In genomic region chr16:30355144-30355953, GRCh38 we compare ENCODE assay signal across 2 cellular contexts.
A peak's percentile ranks its signal among the peaks of the same experiment; 100 is the strongest.
TF ChIP-seq lines count a peak whose summit lies in the region.

TSS of gene CD2BP2 (minus strand) at chr16:30355308. CDS start at chr16:30354681, 627 bp downstream.

TF ChIP-seq in HEK293, 187 proteins besides CTCF, POLR2A, EP300 and RAD21 (continued from another document and continues in another):
- TF ChIP-seq BCL11A (tag by site-specific recombination; IDR thresholded peaks at IDR 0.05; ENCODE audit: low read depth) (peak; percentile 99), ZFHX2 (tag by site-specific recombination; conservative IDR thresholded peaks at IDR 0.05) (peak; percentile 93), HOXD13 (CRISPR knock-in tag; IDR thresholded peaks at IDR 0.05; ENCODE audit: borderline replicate concordance) (no peak), ZXDB (tag by site-specific recombination; IDR thresholded peaks at IDR 0.05) (peak; percentile 92), YY1 (tag by site-specific recombination; IDR thresholded peaks at IDR 0.05) (peak; percentile 89), ELK4 (IDR thresholded peaks at IDR 0.05; ENCODE audit: borderline replicate concordance, low read depth, low read length) (peak; percentile 60; the same call in 1 of the 2 replicates), GLIS2 (tag by site-specific recombination; IDR thresholded peaks at IDR 0.05) (peak; percentile 21; the same call in 1 of the 2 replicates), INSM2 (tag by site-specific recombination; IDR thresholded peaks at IDR 0.05) (peak; percentile 98), ZNF629 (tag by site-specific recombination; IDR thresholded peaks at IDR 0.05) (peak; percentile 98), HIC1 (tag by site-specific recombination; IDR thresholded peaks at IDR 0.05) (0 out of 2 replicates have a peak, but pooled peaks have one; percentile 74), ZNF366 (tag by site-specific recombination; conservative IDR thresholded peaks at IDR 0.05) (peak; percentile 83), KLF10 (tag by site-specific recombination; IDR thresholded peaks at IDR 0.05) (peak; percentile 86), ZEB2 (tag by site-specific recombination; IDR thresholded peaks at IDR 0.05) (peak; percentile 87), KLF1 (tag by site-specific recombination; IDR thresholded peaks at IDR 0.05) (peak; percentile 13), ZNF561 (tag by site-specific recombination; IDR thresholded peaks at IDR 0.05; ENCODE audit: borderline replicate concordance) (peak; percentile 75)
- TF ChIP-seq, protein P1, sequence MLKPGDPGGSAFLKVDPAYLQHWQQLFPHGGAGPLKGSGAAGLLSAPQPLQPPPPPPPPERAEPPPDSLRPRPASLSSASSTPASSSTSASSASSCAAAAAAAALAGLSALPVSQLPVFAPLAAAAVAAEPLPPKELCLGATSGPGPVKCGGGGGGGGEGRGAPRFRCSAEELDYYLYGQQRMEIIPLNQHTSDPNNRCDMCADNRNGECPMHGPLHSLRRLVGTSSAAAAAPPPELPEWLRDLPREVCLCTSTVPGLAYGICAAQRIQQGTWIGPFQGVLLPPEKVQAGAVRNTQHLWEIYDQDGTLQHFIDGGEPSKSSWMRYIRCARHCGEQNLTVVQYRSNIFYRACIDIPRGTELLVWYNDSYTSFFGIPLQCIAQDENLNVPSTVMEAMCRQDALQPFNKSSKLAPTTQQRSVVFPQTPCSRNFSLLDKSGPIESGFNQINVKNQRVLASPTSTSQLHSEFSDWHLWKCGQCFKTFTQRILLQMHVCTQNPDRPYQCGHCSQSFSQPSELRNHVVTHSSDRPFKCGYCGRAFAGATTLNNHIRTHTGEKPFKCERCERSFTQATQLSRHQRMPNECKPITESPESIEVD (tag by site-specific recombination; IDR thresholded peaks at IDR 0.05), result no peak
- TF ChIP-seq, protein P2, sequence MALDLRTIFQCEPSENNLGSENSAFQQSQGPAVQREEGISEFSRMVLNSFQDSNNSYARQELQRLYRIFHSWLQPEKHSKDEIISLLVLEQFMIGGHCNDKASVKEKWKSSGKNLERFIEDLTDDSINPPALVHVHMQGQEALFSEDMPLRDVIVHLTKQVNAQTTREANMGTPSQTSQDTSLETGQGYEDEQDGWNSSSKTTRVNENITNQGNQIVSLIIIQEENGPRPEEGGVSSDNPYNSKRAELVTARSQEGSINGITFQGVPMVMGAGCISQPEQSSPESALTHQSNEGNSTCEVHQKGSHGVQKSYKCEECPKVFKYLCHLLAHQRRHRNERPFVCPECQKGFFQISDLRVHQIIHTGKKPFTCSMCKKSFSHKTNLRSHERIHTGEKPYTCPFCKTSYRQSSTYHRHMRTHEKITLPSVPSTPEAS (tag by site-specific recombination; IDR thresholded peaks at IDR 0.05), result peak; percentile 32; the same call in 1 of the 2 replicates
- TF ChIP-seq, protein P3, sequence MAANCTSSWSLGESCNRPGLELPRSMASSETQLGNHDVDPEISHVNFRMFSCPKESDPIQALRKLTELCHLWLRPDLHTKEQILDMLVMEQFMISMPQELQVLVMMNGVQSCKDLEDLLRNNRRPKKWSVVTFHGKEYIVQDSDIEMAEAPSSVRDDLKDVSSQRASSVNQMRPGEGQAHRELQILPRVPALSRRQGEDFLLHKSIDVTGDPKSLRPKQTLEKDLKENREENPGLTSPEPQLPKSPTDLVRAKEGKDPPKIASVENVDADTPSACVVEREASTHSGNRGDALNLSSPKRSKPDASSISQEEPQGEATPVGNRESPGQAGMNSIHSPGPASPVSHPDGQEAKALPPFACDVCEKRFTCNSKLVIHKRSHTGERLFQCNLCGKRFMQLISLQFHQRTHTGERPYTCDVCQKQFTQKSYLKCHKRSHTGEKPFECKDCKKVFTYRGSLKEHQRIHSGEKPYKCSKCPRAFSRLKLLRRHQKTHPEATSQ (tag by site-specific recombination; IDR thresholded peaks at IDR 0.05), result 0 out of 2 replicates have a peak, but pooled peaks have one; percentile 87

TF ChIP-seq in SK-N-SH, 30 proteins besides CTCF, POLR2A, EP300 and RAD21 (continued from another document):
- TF ChIP-seq POLR2AphosphoS5 (IDR thresholded peaks at IDR 0.05; ENCODE audit: low read depth, low read length) (peak; percentile 70), YY1 (IDR thresholded peaks at IDR 0.05; ENCODE audit: low read depth) (peak; percentile 85; the same call in 1 of the 2 replicates), ELF1 (IDR thresholded peaks at IDR 0.05) (peak; percentile 100), CHD2 (IDR thresholded peaks at IDR 0.05; ENCODE audit: low read length, partially characterized antibody) (peak; percentile 90), FOSL2 (IDR thresholded peaks at IDR 0.05; ENCODE audit: borderline replicate concordance, low read depth) (peak; percentile 20; the same call in 1 of the 2 replicates), MAX (IDR thresholded peaks at IDR 0.05; ENCODE audit: low read depth) (peak; percentile 93), TAF1 (IDR thresholded peaks at IDR 0.05; ENCODE audit: borderline replicate concordance, low read depth, low read length) (peak; percentile 82), EZH2phosphoT487 (IDR thresholded peaks at IDR 0.05; ENCODE audit: borderline replicate concordance, low read depth) (no peak), REST (IDR thresholded peaks at IDR 0.05; ENCODE audit: low read depth, low read length) (no peak), JUND (IDR thresholded peaks at IDR 0.05) (peak; percentile 47), MEF2A (IDR thresholded peaks at IDR 0.05; ENCODE audit: borderline replicate concordance, low read depth) (no peak), SIN3A (IDR thresholded peaks at IDR 0.05; ENCODE audit: borderline replicate concordance, low read depth, low read length) (no peak), GABPA (IDR thresholded peaks at IDR 0.05; ENCODE audit: low read depth) (peak; percentile 98), TEAD4 (IDR thresholded peaks at IDR 0.05; ENCODE audit: borderline replicate concordance, insufficient read depth) (0 out of 2 replicates have a peak, but pooled peaks have one; percentile 20), GATA2 (CRISPR knock-in tag; IDR thresholded peaks at IDR 0.05) (no peak), SMC3 (IDR thresholded peaks at IDR 0.05; ENCODE audit: low read depth, low read length) (no peak), TCF12 (IDR thresholded peaks at IDR 0.05) (no peak; the same call in 1 of the 2 replicates), NFIC (IDR thresholded peaks at IDR 0.05; ENCODE audit: borderline replicate concordance) (peak; percentile 20; the same call in 1 of the 2 replicates), PBX3 (IDR thresholded peaks at IDR 0.05) (peak; percentile 51; the same call in 1 of the 2 replicates), RXRA (IDR thresholded peaks at IDR 0.05; ENCODE audit: borderline replicate concordance, low read depth) (no peak)
- TF ChIP-seq, protein P4, sequence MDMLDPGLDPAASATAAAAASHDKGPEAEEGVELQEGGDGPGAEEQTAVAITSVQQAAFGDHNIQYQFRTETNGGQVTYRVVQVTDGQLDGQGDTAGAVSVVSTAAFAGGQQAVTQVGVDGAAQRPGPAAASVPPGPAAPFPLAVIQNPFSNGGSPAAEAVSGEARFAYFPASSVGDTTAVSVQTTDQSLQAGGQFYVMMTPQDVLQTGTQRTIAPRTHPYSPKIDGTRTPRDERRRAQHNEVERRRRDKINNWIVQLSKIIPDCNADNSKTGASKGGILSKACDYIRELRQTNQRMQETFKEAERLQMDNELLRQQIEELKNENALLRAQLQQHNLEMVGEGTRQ (IDR thresholded peaks at IDR 0.05; ENCODE audit: borderline replicate concordance, low read depth, low read length), result peak; percentile 76
- TF ChIP-seq, protein P5, sequence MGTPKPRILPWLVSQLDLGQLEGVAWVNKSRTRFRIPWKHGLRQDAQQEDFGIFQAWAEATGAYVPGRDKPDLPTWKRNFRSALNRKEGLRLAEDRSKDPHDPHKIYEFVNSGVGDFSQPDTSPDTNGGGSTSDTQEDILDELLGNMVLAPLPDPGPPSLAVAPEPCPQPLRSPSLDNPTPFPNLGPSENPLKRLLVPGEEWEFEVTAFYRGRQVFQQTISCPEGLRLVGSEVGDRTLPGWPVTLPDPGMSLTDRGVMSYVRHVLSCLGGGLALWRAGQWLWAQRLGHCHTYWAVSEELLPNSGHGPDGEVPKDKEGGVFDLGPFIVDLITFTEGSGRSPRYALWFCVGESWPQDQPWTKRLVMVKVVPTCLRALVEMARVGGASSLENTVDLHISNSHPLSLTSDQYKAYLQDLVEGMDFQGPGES (IDR thresholded peaks at IDR 0.05; ENCODE audit: low read depth, low read length), result no peak
